ENCODE assay signal across 8 cellular contexts in the genomic region with DNA sequence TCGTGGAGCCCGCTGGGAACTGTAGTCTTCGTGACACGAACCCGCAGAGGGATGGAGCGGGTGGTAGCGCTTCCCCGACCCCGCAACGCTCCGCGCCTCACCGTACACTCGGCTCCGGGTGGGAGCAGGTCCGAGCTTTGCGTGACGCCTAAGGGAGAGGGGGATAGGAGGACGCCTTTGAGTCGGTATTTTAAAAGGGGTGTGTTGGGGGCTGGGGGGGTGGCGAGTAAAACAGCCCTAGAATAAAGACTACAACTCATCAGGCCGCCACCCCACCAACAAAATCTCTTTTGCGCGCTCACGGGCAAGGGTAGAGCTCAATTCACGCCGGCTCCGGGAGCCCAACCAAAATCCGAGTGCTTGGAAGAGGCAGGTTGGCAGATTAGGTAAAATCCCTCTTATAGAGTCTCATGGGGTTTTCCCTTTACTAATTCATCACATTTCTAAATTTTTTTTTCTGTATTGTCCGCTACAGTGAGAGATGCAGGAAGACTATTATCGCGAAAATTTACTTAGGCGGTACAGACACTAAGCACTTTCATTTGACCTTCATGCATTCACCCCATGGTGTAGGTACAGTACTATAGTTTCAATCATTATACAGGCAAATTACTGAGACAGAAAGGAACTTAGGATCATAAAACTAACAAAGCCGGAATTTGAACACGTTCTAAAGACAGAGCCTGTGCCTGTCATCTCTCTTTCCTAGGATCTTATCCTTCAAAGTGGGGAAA. TPM values are rescaled to one million over a fixed set of nuclear protein-coding genes. Genes with fewer than 3 reads are reported as not detected.
A peak's percentile ranks its signal among the peaks of the same experiment; 100 is the strongest.
DNase-seq lines count a peak whose midpoint lies in the region; ATAC-seq and TF ChIP-seq lines count a peak whose summit lies in the region.

No MANE protein-coding gene starts in this region.

- H3K36me3 ChIP-seq in body of pancreas (replicated peaks in 1 of 2; ENCODE audit: insufficient read depth in 1 of 2, low read depth in 2 of 2) (no peaks in the 10 kb centered on the region), left lung (no peaks in the 10 kb centered on the region)

- no peak for TF ChIP-seq CTCF in AG04450 (IDR thresholded peaks at IDR 0.05; ENCODE audit: low read depth, low read length)
- TF ChIP-seq CTCF in body of pancreas (IDR thresholded peaks at IDR 0.05): no peak
- TF ChIP-seq CTCF in left lung (IDR thresholded peaks at IDR 0.05): no peak

- H3K4me1 ChIP-seq in body of pancreas (peaks cover 30% of the 10 kb centered on the region), left lung (peaks cover 12 to 25% of the 10 kb centered on the region in 2 donors)

- H3K9me3 ChIP-seq in AG04450 (ENCODE audit: control insufficient read depth, insufficient read depth, low read length) (no peaks in the 10 kb centered on the region; the same call in 1 of the 2 replicates), body of pancreas (no peaks in the 10 kb centered on the region), left lung (no peaks in the 10 kb centered on the region)

- TF ChIP-seq POLR2A in body of pancreas (IDR thresholded peaks at IDR 0.05): no peak

- peak overlapping the region; percentile 91 for H3K4me3 ChIP-seq in AG04450 (ENCODE audit: low read depth, low read length)
- H3K4me3 ChIP-seq in body of pancreas: peak overlapping the region; percentile 54 to 67
- H3K4me3 ChIP-seq in left lung: peak overlapping the region; percentile 81 to 82

- POLR2A ChIA-PET in AG04450 (lab: Yijun Ruan, JAX): interaction anchor here (0.6 to 2.6 kb wide), 4 partner anchors 48 to 144 kb away, joined by 3 to 36 read pairs (median 8); a partner anchor contains a TSS

- no peaks in the 10 kb centered on the region for H3K27me3 ChIP-seq in AG04450 (ENCODE audit: control insufficient read depth, insufficient read depth, low read length)
- no peaks in the 10 kb centered on the region for H3K27me3 ChIP-seq in body of pancreas
- H3K27me3 ChIP-seq in left lung: no peaks in the 10 kb centered on the region

- intact Hi-C loops in body of pancreas (cut with DNase I) (no loop called here), left lung (cut with DNase I) (no loop called here)

- CTCF ChIA-PET in AG04450 (lab: Charles Lee): interaction anchor here (0.6 to 0.7 kb wide), 2 partner anchors 31 to 76 kb away, joined by 3 to 11 read pairs; no protein-coding TSS in a partner anchor

- H3K27ac ChIP-seq in AG04450 (ENCODE audit: low read depth, low read length) (peak overlapping the region; percentile 90), body of pancreas (peak overlapping the region; percentile 88 to 98 (median 97)), left lung (peak overlapping the region; percentile 98)

- 1% methylated on average over 15 to 35 of the region's 35 CpGs for WGBS in body of pancreas, 2 donors

- DNase-seq in AG04450 (ENCODE audit: low read depth, low spot score) (no peak), RPMI8226 (peak; percentile 35), body of pancreas (peak in 2 of 4 donors; percentile 25 to 45), left lung (no peak), NCI-H446 (lab: John Stamatoyannopoulos, UW) (no peak)
- peak; percentile 24 to 32 for DNase-seq in stimulated activated CD8-positive, alpha-beta memory T cell treated with anti-CD3 and anti-CD28 coated beads, Interleukin-15, amount 100 ng/mL, for 48 hours (ENCODE audit: low read depth in 2 of 2)

- peak; percentile 4 for ATAC-seq in GM19043 (IDR thresholded peaks at IDR 0.05; ENCODE audit: low read depth, unreplicated experiment)
- peak; percentile 4 for ATAC-seq in HG03196 (IDR thresholded peaks at IDR 0.05; ENCODE audit: unreplicated experiment)
- peak; percentile 14 for ATAC-seq in body of pancreas
- ATAC-seq in left lung: peak; percentile 6

RNA-seq across cellular contexts. Expression of a gene that starts 0.7 kb away (rescaled TPM):
- 77.0 and 114 TPM in 2 replicates for polyA plus RNA-seq in AG04450 (2011; rRNA removed)
- 36.8 and 83.8 TPM in 2 replicates for polyA minus RNA-seq in AG04450 (2011; rRNA and poly(A)+ RNA removed)
- total RNA-seq in body of pancreas (10 to 100 TPM; 41.8 to 68.6 TPM), left lung (10 to 100 TPM; 79.9 to 80.6 TPM)

RNA-seq across cellular contexts. Expression of a gene that starts 48.3 kb away (rescaled TPM):
- polyA plus RNA-seq in AG04450 (2011; rRNA removed): 38.5 and 40.4 TPM in 2 replicates
- polyA minus RNA-seq in AG04450 (2011; rRNA and poly(A)+ RNA removed): 22.6 and 30.1 TPM in 2 replicates
- total RNA-seq in body of pancreas (10 to 100 TPM; 27.0 to 36.1 TPM), left lung (100 to 1,000 TPM in 1 of 2 donors, 10 to 100 TPM in 1; 72.2 to 119 TPM)

Comparison
In these comparisons a context has a peak if more than half of its experiments do, and no peak if none do; other contexts are left out.
1. DNase-seq: peak in RPMI8226 (single experiment) and stimulated activated CD8-positive, alpha-beta memory T cell treated with anti-CD3 and anti-CD28 coated beads, Interleukin-15, amount 100 ng/mL, for 48 hours (2 of 2); none in AG04450 (single experiment), left lung (0 of 2) and NCI-H446 (0 of 2).
2. Peak in every context shown above with its lines, with median percentiles within 50 percentile points of each other: H3K27ac ChIP-seq, H3K4me3 ChIP-seq and ATAC-seq.